15 cellular contexts compared by ENCODE assay signal in genomic region chr22:37401861-37402506, GRCh38. TPM values are rescaled to one million over a fixed set of nuclear protein-coding genes. Genes with fewer than 3 reads are reported as not detected.
"Had no signal": no experiment of that assay in that cellular context is flagged by ENCODE, and none has a peak within 500 bp of the region (broad histone marks: within the 10 kb centered on the region; RNA-seq: fewer than 3 reads in every experiment).

No MANE protein-coding gene starts in this region.

- H3K9me3 ChIP-seq: heart left ventricle, neutrophil, right atrium auricular region, thyroid gland, vagina had no signal

- DNase-seq: activated CD4-positive, alpha-beta T cell treated with anti-CD3 and anti-CD28 coated beads for 36 hours; activated CD8-positive, alpha-beta memory T cell treated with anti-CD3 and anti-CD28 coated beads, Interleukin-2, amount 50 U/mL, for 48 hours; activated CD8-positive, alpha-beta T cell treated with anti-CD3 and anti-CD28 coated beads for 36 hours; activated naive CD4-positive, alpha-beta T cell treated with Interleukin-2 at 50 U/mL for 16 hours; activated naive CD8-positive, alpha-beta T cell treated with anti-CD3 and anti-CD28 coated beads, Interleukin-2, amount 50 U/mL, for 24 hours; central memory CD4-positive, alpha-beta T cell; dermis blood vessel endothelial cell; islet precursor cell; posterior cingulate gyrus; thyroid gland had no signal

- H3K27ac ChIP-seq: heart left ventricle, neutrophil, right atrium auricular region, thyroid gland, vagina had no signal

- H3K27me3 ChIP-seq: neutrophil, right atrium auricular region, thyroid gland, vagina had no signal

- H3K4me3 ChIP-seq: heart left ventricle, right atrium auricular region, thyroid gland, vagina had no signal

- H3K4me1 ChIP-seq: right atrium auricular region, thyroid gland had no signal

- ATAC-seq: activated CD4-positive, alpha-beta T cell treated with anti-CD3 and anti-CD28 coated beads for 36 hours; activated CD8-positive, alpha-beta T cell treated with anti-CD3 and anti-CD28 coated beads for 36 hours; activated naive CD8-positive, alpha-beta T cell treated with anti-CD3 and anti-CD28 coated beads, Interleukin-2, amount 50 U/mL, for 24 hours; stimulated activated effector memory CD8-positive, alpha-beta T cell treated with anti-CD3 and anti-CD28 coated beads, Interleukin-12 subunit alpha, Interleukin-12 subunit beta, amount 100 ng/mL, for 72 hours had no signal

- H3K36me3 ChIP-seq: heart left ventricle, neutrophil, right atrium auricular region, thyroid gland, vagina had no signal

RNA-seq across cellular contexts. Expression of gene ELFN2, which starts 25.3 kb away (rescaled TPM):
- total RNA-seq: right atrium auricular region, vagina had no signal
